8 cellular contexts compared by ENCODE assay signal in genomic region chr20:50172347-50173013, GRCh38. TPM values are rescaled to one million over a fixed set of nuclear protein-coding genes. Genes with fewer than 3 reads are reported as not detected.
DNase-seq lines count a peak whose midpoint lies in the region; ATAC-seq and TF ChIP-seq lines count a peak whose summit lies in the region.

No MANE protein-coding gene starts in this region.

- peak overlapping the region; percentile 78 for H3K27ac ChIP-seq in HCT116 (ENCODE audit: low read depth, low read length)

- no peaks in the 10 kb centered on the region; a peak in 1 of 4 replicates for H3K36me3 ChIP-seq in HCT116 (ENCODE audit: control insufficient read depth in 1 of 2, insufficient read depth in 2 of 2, low read length in 2 of 2)

- peak overlapping the region; percentile 96 for H3K4me2 ChIP-seq in HCT116 (ENCODE audit: low read length)

- H4K20me1 ChIP-seq in HCT116 (ENCODE audit: insufficient read depth), result no peaks in the 10 kb centered on the region

- no peak for DNase-seq in HCT116 (ENCODE audit: low read depth, low spot score)
- peak in 36 of 42 donors; percentile 49 to 86 (median 62) for DNase-seq in head of caudate nucleus
- DNase-seq in nucleus accumbens (lab: John Stamatoyannopoulos, UW), result peak in 30 of 56 donors; percentile 11 to 72 (median 28)
- no peak for DNase-seq in NCI-H2029 (lab: John Stamatoyannopoulos, UW)
- no peak for DNase-seq in NCI-H2107 treated with DMSO at 0.1 percent for 48 hours (lab: John Stamatoyannopoulos, UW; ENCODE audit: unreplicated experiment)
- DNase-seq in hippocampal formation (lab: John Stamatoyannopoulos, UW), result no peak
- DNase-seq in Kasumi-1 (lab: John Stamatoyannopoulos, UW), result no peak

- peaks cover 16 to 33% of the 10 kb centered on the region in 2 experiments for H3K4me1 ChIP-seq in HCT116 (ENCODE audit: control insufficient read depth in 1 of 2, insufficient read depth in 2 of 2, low read length in 2 of 2)

- no peaks in the 10 kb centered on the region for H3K9me3 ChIP-seq in HCT116 (ENCODE audit: control insufficient read depth in 1 of 2, insufficient read depth in 1 of 2, low read depth in 1 of 2, low read length in 2 of 2)

- intact Hi-C loops in HCT116 (cut with micrococcal nuclease) (no loop called here), head of caudate nucleus (cut with DNase I) (no loop called here)

- peak overlapping the region; percentile 84 for H3K9ac ChIP-seq in HCT116 (ENCODE audit: low read length)

- H3K79me2 ChIP-seq in HCT116 (ENCODE audit: insufficient read depth, low read length), result 0 out of 2 replicates have a peak, but pooled peaks cover 4% of the 10 kb centered on the region

- CTCF ChIA-PET in HCT116 (lab: Charles Lee), result interaction anchor here (0.9 to 6.1 kb wide), 5 partner anchors 8 to 193 kb away, joined by 3 to 78 read pairs (median 4); no protein-coding TSS in a partner anchor

- TF ChIP-seq RAD21 in HCT116 (IDR thresholded peaks at IDR 0.05; ENCODE audit: low read depth), result no peak

- no peaks in the 10 kb centered on the region for H3K27me3 ChIP-seq in HCT116 (ENCODE audit: insufficient read depth, low read length)

- peak overlapping the region; percentile 89 for H2AFZ ChIP-seq in HCT116 (ENCODE audit: low read depth, low read length, poor library complexity, severe bottlenecking)

- no peaks in the 10 kb centered on the region for H3K9me2 ChIP-seq in HCT116 (ENCODE audit: insufficient read depth)

- ATAC-seq in HCT116, result peak; percentile 96

- TF ChIP-seq CTCF in HCT116 (IDR thresholded peaks at IDR 0.05 in 2 of 3, conservative IDR thresholded peaks at IDR 0.05 in 1 of 3; ENCODE audit: borderline replicate concordance in 1 of 3, insufficient read depth in 1 of 3, low read depth in 2 of 3, low read length in 2 of 3) (no peak), WI38 (IDR thresholded peaks at IDR 0.05; ENCODE audit: low read depth, low read length) (no peak)

- RAD21 ChIA-PET in HCT116 (lab: Charles Lee; ENCODE audit: low non-redundant PET in 1 of 2, low total read pairs in 2 of 2, uncharacterized antibody in 2 of 2, unreplicated experiment in 2 of 2), result interaction anchor here (0.6 to 2.7 kb wide), 4 partner anchors 50 to 192 kb away, joined by 3 to 10 read pairs (median 4); no protein-coding TSS in a partner anchor

- H3K4me3 ChIP-seq in HCT116 (replicated peaks in 1 of 2; ENCODE audit: low read depth in 1 of 2, low read length in 2 of 2), result peak overlapping the region; percentile 64 to 73
- H3K4me3 ChIP-seq in WI38 (ENCODE audit: low read depth, low read length), result peak overlapping the region; percentile 65

- BruUV-seq in HCT116 (replicated peaks; lab: Mats Ljungman, UMichigan), result TSS peak; percentile 90

- TF ChIP-seq POLR2A in HCT116 (IDR thresholded peaks at IDR 0.05; ENCODE audit: borderline replicate concordance, extremely low read depth, insufficient read depth, insufficient read length), result peak; percentile 26

- POLR2A ChIA-PET in HCT116 (lab: Charles Lee), result interaction anchor here (0.7 to 1.5 kb wide), 5 partner anchors 19 to 196 kb away, joined by 3 to 5 read pairs (median 4); partner anchors contain the start of gene PEDS1

TF ChIP-seq in HCT116, 20 proteins besides CTCF, POLR2A, EP300 and RAD21:
- TF ChIP-seq ELF1 (IDR thresholded peaks at IDR 0.05; ENCODE audit: borderline replicate concordance, low read depth) (no peak), ZBTB33 (IDR thresholded peaks at IDR 0.05; ENCODE audit: extremely low read depth, insufficient replicate concordance, low read length) (no peak), REST (IDR thresholded peaks at IDR 0.05; ENCODE audit: low read depth) (no peak), CEBPB (IDR thresholded peaks at IDR 0.05; ENCODE audit: low read depth) (no peak), CBX3 (IDR thresholded peaks at IDR 0.05; ENCODE audit: low read depth) (no peak), ATF3 (IDR thresholded peaks at IDR 0.05) (no peak), EZH2phosphoT487 (IDR thresholded peaks at IDR 0.05; ENCODE audit: borderline replicate concordance) (no peak), EGR1 (IDR thresholded peaks at IDR 0.05; ENCODE audit: low read depth) (no peak), ZFX (IDR thresholded peaks at IDR 0.05) (peak; percentile 65), POLR2AphosphoS5 (IDR thresholded peaks at IDR 0.05; ENCODE audit: low read depth, low read length) (peak; percentile 78), SIN3A (IDR thresholded peaks at IDR 0.05; ENCODE audit: low read depth) (no peak), MAX (IDR thresholded peaks at IDR 0.05) (no peak; the same call in 1 of the 2 replicates), YY1 (IDR thresholded peaks at IDR 0.05; ENCODE audit: extremely low read depth, insufficient replicate concordance, low read depth, low read length) (no peak), SP1 (IDR thresholded peaks at IDR 0.05; ENCODE audit: low read depth) (peak; percentile 37; the same call in 1 of the 2 replicates)

RNA-seq across cellular contexts. Expression of gene CEBPB, which starts 18.1 kb away (rescaled TPM):
- total RNA-seq in HCT116 (2021; ENCODE audit: unreplicated experiment), result 113 TPM
- polyA plus RNA-seq in HCT116 (2012), result 49.1 and 50.9 TPM in 2 replicates

RNA-seq across cellular contexts. Expression of gene PEDS1, which starts 19.0 kb away (rescaled TPM):
- 31.9 TPM for total RNA-seq in HCT116 (2021; ENCODE audit: unreplicated experiment)
- polyA plus RNA-seq in HCT116 (2012), result 43.0 and 49.4 TPM in 2 replicates

RNA-seq across cellular contexts. Expression of gene UBE2V1, which starts 59.5 kb away (rescaled TPM):
- 114 TPM for total RNA-seq in HCT116 (2021; ENCODE audit: unreplicated experiment)
- 69.3 and 94.4 TPM in 2 replicates for polyA plus RNA-seq in HCT116 (2012)

Comparison
In these comparisons a context has a peak if more than half of its experiments do, and no peak if none do; other contexts are left out.
1. DNase-seq: peak in head of caudate nucleus (36 of 42) and nucleus accumbens (30 of 56); none in HCT116 (single experiment), NCI-H2029 (single experiment), NCI-H2107 treated with DMSO at 0.1 percent for 48 hours (single experiment), hippocampal formation (0 of 2) and Kasumi-1 (0 of 2).